In genomic region chr2:174328309-174329156, GRCh38 we compare ENCODE assay signal across 13 cellular contexts. TPM values are rescaled to one million over a fixed set of nuclear protein-coding genes. Genes with fewer than 3 reads are reported as not detected.
DNase-seq lines count a peak whose midpoint lies in the region; ATAC-seq and TF ChIP-seq lines count a peak whose summit lies in the region.
"Had no signal": no experiment of that assay in that cellular context is flagged by ENCODE, and none has a peak within 500 bp of the region (broad histone marks: within the 10 kb centered on the region; RNA-seq: fewer than 3 reads in every experiment).

No MANE protein-coding gene starts in this region.

- no peaks in the 10 kb centered on the region for H3K9me3 Mint-ChIP-seq in Calu3 (ENCODE audit: low read depth, unreplicated experiment)
- no peaks in the 10 kb centered on the region for H3K9me3 Mint-ChIP-seq in memory B cell

- ATAC-seq in memory B cell (ENCODE audit: low read depth), result no peak
- no peak for ATAC-seq in GM21576 (IDR thresholded peaks at IDR 0.05; ENCODE audit: unreplicated experiment)
- ATAC-seq: gastrocnemius medialis had no signal

- TF ChIP-seq POLR2A in adrenal gland (IDR thresholded peaks at IDR 0.05), result no peak

- no peaks in the 10 kb centered on the region for H3K36me3 ChIP-seq in adrenal gland (replicated peaks in 1 of 2)
- H3K36me3 ChIP-seq: gastrocnemius medialis, HAP-1 had no signal

- H3K4me3 Mint-ChIP-seq in Calu3 (ENCODE audit: low read depth, unreplicated experiment), result peak overlapping the region; percentile 79
- H3K4me3 Mint-ChIP-seq in memory B cell, result no peak overlapping the region

- no TSS peak for BruUV-seq in Calu3 (replicated peaks; lab: Mats Ljungman, UMichigan)

- peaks cover 8 to 17% of the 10 kb centered on the region in 2 donors for H3K4me1 ChIP-seq in adrenal gland (replicated peaks in 1 of 2)

- H3K9me3 ChIP-seq in adrenal gland (replicated peaks in 1 of 3), result no peaks in the 10 kb centered on the region
- H3K9me3 ChIP-seq: gastrocnemius medialis, HAP-1 had no signal

- H3K36me3 Mint-ChIP-seq in Calu3 (ENCODE audit: insufficient read depth, unreplicated experiment), result no peaks in the 10 kb centered on the region
- H3K36me3 Mint-ChIP-seq in memory B cell, result no peaks in the 10 kb centered on the region

- WGBS in adrenal gland, 4 donors, result 9 to 20% (median 11%) methylated on average over 34 to 47 of the region's 47 CpGs

- H3K27me3 Mint-ChIP-seq in Calu3 (ENCODE audit: unreplicated experiment), result peaks cover 87% of the 10 kb centered on the region
- peaks cover 38% of the 10 kb centered on the region for H3K27me3 Mint-ChIP-seq in memory B cell

- no peak overlapping the region for H3K4me3 ChIP-seq in adrenal gland
- H3K4me3 ChIP-seq: HAP-1 had no signal

- H3K27me3 ChIP-seq in adrenal gland, result peaks cover 93% of the 10 kb centered on the region

- intact Hi-C loops in Calu3 (cut with micrococcal nuclease; ENCODE audit: unreplicated experiment) (no loop called here), adrenal gland (cut with DNase I) (no loop called here)

- CTCF ChIA-PET in Calu3 (lab: Charles Lee), result interaction anchor here (0.5 kb wide), 1 partner anchor 583 kb away, joined by 8 read pairs; no protein-coding TSS in a partner anchor

- no peak overlapping the region for H3K27ac Mint-ChIP-seq in Calu3 (ENCODE audit: unreplicated experiment)
- peak overlapping the region; percentile 60 for H3K27ac Mint-ChIP-seq in memory B cell

- peak; percentile 59 for DNase-seq in AG08395 (ENCODE audit: low spot score)
- DNase-seq in Calu3, result no peak
- DNase-seq in astrocyte of the hippocampus (ENCODE audit: low read depth, low spot score), result peak; percentile 24
- DNase-seq in memory B cell (ENCODE audit: low spot score in 2 of 2), result peak in 1 of 2 donors; percentile 6
- no peak for DNase-seq in HCEC 1CT
- DNase-seq in stimulated activated CD4-positive, alpha-beta T cell treated with anti-CD3 and anti-CD28 coated beads, Interleukin-15, amount 100 ng/mL, for 24 hours, result no peak
- DNase-seq in adrenal gland, result no peak
- DNase-seq: DMS79 treated with DMSO at 0.1 percent for 48 hours, gastrocnemius medialis, NCI-H748 treated with DMSO at 0.1 percent for 48 hours had no signal

- TF ChIP-seq CTCF in Calu3 (IDR thresholded peaks at IDR 0.05; ENCODE audit: unreplicated experiment) (no peak), adrenal gland (IDR thresholded peaks at IDR 0.05) (no peak)

- H3K4me1 Mint-ChIP-seq in Calu3 (ENCODE audit: low read depth, unreplicated experiment) (peaks cover 30% of the 10 kb centered on the region), memory B cell (peaks cover 16% of the 10 kb centered on the region)

- no peak overlapping the region for H3K27ac ChIP-seq in adrenal gland
- H3K27ac ChIP-seq: gastrocnemius medialis had no signal

RNA-seq across cellular contexts. Expression of gene SP9, which starts 6.2 kb away (rescaled TPM):
- total RNA-seq in Calu3 (2022), result not detected in 2 replicates
- total RNA-seq in adrenal gland, result not detected
- not detected for polyA plus RNA-seq in adrenal gland
- total RNA-seq: bronchial epithelial cell had no signal

Comparison
In these comparisons a context has a peak if more than half of its experiments do, and no peak if none do; other contexts are left out.
1. DNase-seq: peak in AG08395 (single experiment) and astrocyte of the hippocampus (single experiment); none in Calu3 (single experiment), HCEC 1CT (single experiment), stimulated activated CD4-positive, alpha-beta T cell treated with anti-CD3 and anti-CD28 coated beads, Interleukin-15, amount 100 ng/mL, for 24 hours (single experiment) and adrenal gland (0 of 7).